ENCODE assay signal across 8 cellular contexts in the genomic region with DNA sequence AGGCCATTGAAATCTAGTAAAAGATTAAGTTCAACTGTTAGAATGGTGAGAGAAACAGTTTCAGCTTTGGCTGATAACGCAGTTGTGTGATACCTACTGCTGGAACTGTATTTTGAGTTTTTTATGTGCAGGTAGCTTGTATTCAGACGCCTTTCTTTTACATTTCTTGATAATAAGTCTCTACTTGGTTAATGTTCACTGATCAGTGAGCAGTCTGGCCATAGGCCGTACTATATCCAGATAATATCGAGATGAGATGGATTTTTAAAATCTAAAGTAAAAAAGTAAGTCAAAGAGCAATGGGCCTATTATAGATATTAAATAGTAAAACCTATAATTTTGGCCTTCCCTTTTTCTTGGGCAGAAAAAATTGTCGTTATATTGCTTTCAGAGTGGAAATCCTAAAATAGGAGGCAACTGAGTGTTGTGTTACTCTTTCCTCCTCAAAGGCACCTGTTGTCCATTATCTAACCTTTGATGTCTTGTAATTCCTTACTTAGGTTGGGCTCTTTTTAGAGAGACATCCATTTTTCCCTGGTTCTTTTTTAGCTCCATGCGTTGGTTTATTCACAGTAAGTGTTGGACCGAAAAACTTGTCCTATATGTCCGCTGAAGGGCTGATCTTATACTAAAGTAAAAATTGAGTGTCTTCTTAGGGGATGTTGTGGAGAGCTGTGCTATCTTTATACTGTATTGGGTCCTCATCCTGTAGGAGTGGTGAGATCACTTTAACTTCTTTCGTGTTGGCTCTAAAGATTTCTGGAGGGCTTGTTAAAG. TPM values are rescaled to one million over a fixed set of nuclear protein-coding genes. Genes with fewer than 3 reads are reported as not detected.
A peak's percentile ranks its signal among the peaks of the same experiment; 100 is the strongest.
DNase-seq lines count a peak whose midpoint lies in the region; FAIRE-seq and TF ChIP-seq lines count a peak whose summit lies in the region.

No MANE protein-coding gene starts in this region.

- H3K4me3 ChIP-seq in WI38 (ENCODE audit: low read depth, low read length) (peak overlapping the region; percentile 78), kidney (ENCODE audit: low read length in 2 of 2) (peak overlapping the region; percentile 71 to 89), suprapubic skin (peak overlapping the region; percentile 80)

- H2BK20ac ChIP-seq in H9 (ENCODE audit: low read depth, low read length, poor library complexity, severe bottlenecking), result no peak overlapping the region

- TF ChIP-seq EP300 in suprapubic skin (IDR thresholded peaks at IDR 0.05), result no peak

- in situ Hi-C loops in KBM-7 (cut with MboI; ENCODE audit: low pct_unique_long_range_greater_than_20kb, low sequenced_read_pairs), result no loop called here

- H3K23ac ChIP-seq in H9 (ENCODE audit: insufficient read length, low read depth, low read length), result no peak overlapping the region

- H2AFZ ChIP-seq in H9 (ENCODE audit: low read length), result no peak overlapping the region

- no peak overlapping the region for H2BK120ac ChIP-seq in H9 (ENCODE audit: low read depth, low read length, poor library complexity, severe bottlenecking)

- H4K5ac ChIP-seq in H9 (ENCODE audit: insufficient read length, low read depth, low read length), result no peak overlapping the region

- no peak overlapping the region for H3K56ac ChIP-seq in H9 (ENCODE audit: insufficient read length, low read depth, low read length)

- peaks cover 19% of the 10 kb centered on the region; the same call in 1 of the 2 replicates for H3K79me2 ChIP-seq in H9 (ENCODE audit: insufficient read depth, low read length)

- intact Hi-C loops in kidney (cut with DNase I), result no loop called here

- peaks cover 1% of the 10 kb centered on the region; the same call in 1 of the 2 replicates for H3K27me3 Mint-ChIP-seq in H9 (ENCODE audit: low read depth)

- H3K27me3 ChIP-seq in H9 (ENCODE audit: insufficient read depth, low read length) (no peaks in the 10 kb centered on the region), suprapubic skin (no peaks in the 10 kb centered on the region)

- H3K14ac ChIP-seq in H9 (ENCODE audit: insufficient read depth, low read length), result no peak overlapping the region

- H3K9me3 Mint-ChIP-seq in H9, result no peaks in the 10 kb centered on the region

- WGBS in H9 (ENCODE audit: extremely low coverage, insufficient read length, low lambda C conversion rate), result no CpG with 5 or more reads among the region's 9 CpGs
- whole genome bisulfite sequencing in suprapubic skin, result 52% methylated on average over 9 of the region's 9 CpGs

- TF ChIP-seq POLR2A in suprapubic skin (IDR thresholded peaks at IDR 0.05), result no peak

- no peak overlapping the region for H2BK5ac ChIP-seq in H9 (ENCODE audit: insufficient read length, low read length)

- H3K9ac ChIP-seq in H9 (ENCODE audit: extremely low read depth, insufficient read length, low read length) (peak overlapping the region; percentile 71), kidney (ENCODE audit: low read length in 2 of 2) (peak overlapping the region in 1 of 2 donors; percentile 88)

- H4K91ac ChIP-seq in H9 (ENCODE audit: insufficient read length, low read depth, low read length), result no peak overlapping the region

- H3K9me3 ChIP-seq in H9 (ENCODE audit: control insufficient read depth, low read depth, low read length) (no peaks in the 10 kb centered on the region), kidney (ENCODE audit: control insufficient read depth in 1 of 2, low read length in 2 of 2) (no peaks in the 10 kb centered on the region), suprapubic skin (no peaks in the 10 kb centered on the region)

- no peak overlapping the region for H3K4me3 Mint-ChIP-seq in H9

- no peak overlapping the region for H2BK15ac ChIP-seq in H9 (ENCODE audit: low read depth, low read length)

- H3K36me3 ChIP-seq in kidney (ENCODE audit: control insufficient read depth in 1 of 2, insufficient read depth in 2 of 2, low read length in 2 of 2) (no peaks in the 10 kb centered on the region), suprapubic skin (no peaks in the 10 kb centered on the region)

- H3K27ac ChIP-seq in H9 (ENCODE audit: insufficient read length, low read depth, low read length), result no peak overlapping the region
- H3K27ac ChIP-seq in kidney (ENCODE audit: low read depth in 2 of 2, low read length in 2 of 2), result peak overlapping the region; percentile 58 to 90
- H3K27ac ChIP-seq in suprapubic skin, result no peak overlapping the region

- H3K18ac ChIP-seq in H9 (ENCODE audit: insufficient read length, low read depth, low read length), result no peak overlapping the region

- no peak for DNase-seq in H9
- DNase-seq in kidney, result no peak
- no peak for DNase-seq in suprapubic skin (ENCODE audit: low spot score in 2 of 2)
- DNase-seq in amniotic stem cell (lab: John Stamatoyannopoulos, UW), result no peak
- no peak for DNase-seq in kidney glomerular epithelial cell (lab: John Stamatoyannopoulos, UW)
- DNase-seq in SW 1271 (lab: John Stamatoyannopoulos, UW), result no peak
- DNase-seq in KBM-7, result no peak

- no peaks in the 10 kb centered on the region for H4K20me1 ChIP-seq in H9 (ENCODE audit: control insufficient read depth, insufficient read depth, insufficient read length)

- peak overlapping the region; percentile 91 for H3K4me2 ChIP-seq in H9 (ENCODE audit: insufficient read depth, insufficient read length, low read length)

- H3K23me2 ChIP-seq in H9 (ENCODE audit: insufficient read length, low read depth, low read length, poor library complexity, severe bottlenecking), result peaks cover 9% of the 10 kb centered on the region

- no peak overlapping the region for H3K27ac Mint-ChIP-seq in H9

- H4K8ac ChIP-seq in H9 (replicated peaks; ENCODE audit: insufficient read length, low read depth, low read length), result no peak overlapping the region

- H2AK5ac ChIP-seq in H9 (ENCODE audit: insufficient read length, low read length), result no peak overlapping the region

- no peak overlapping the region for H3K4ac ChIP-seq in H9 (ENCODE audit: low read depth, low read length)

- no peak for FAIRE-seq in kidney (lab: Jason Lieb, UNC)

- H2BK12ac ChIP-seq in H9 (ENCODE audit: insufficient read length, low read depth, low read length), result no peak overlapping the region

- TF ChIP-seq CTCF in H9 (conservative IDR thresholded peaks at IDR 0.05) (no peak), WI38 (IDR thresholded peaks at IDR 0.05; ENCODE audit: low read depth, low read length) (no peak), kidney (IDR thresholded peaks at IDR 0.05; ENCODE audit: borderline replicate concordance, extremely low read depth, insufficient read depth) (no peak), suprapubic skin (IDR thresholded peaks at IDR 0.05) (no peak)

- H3K79me1 ChIP-seq in H9 (ENCODE audit: insufficient read depth, low read depth, low read length, poor library complexity, severe bottlenecking), result no peaks in the 10 kb centered on the region

- H3T11ph ChIP-seq in H9 (ENCODE audit: low read length), result no peak overlapping the region

- H3K4me1 Mint-ChIP-seq in H9, result peaks cover 4 to 13% of the 10 kb centered on the region in 2 experiments

- H3K4me1 ChIP-seq in H9 (ENCODE audit: insufficient read depth, low read length) (no peaks in the 10 kb centered on the region; the same call in 1 of the 2 replicates), kidney (ENCODE audit: control insufficient read depth in 1 of 2, insufficient read depth in 1 of 2, low read depth in 1 of 2, low read length in 2 of 2) (peaks cover 4 to 10% of the 10 kb centered on the region in 2 donors), suprapubic skin (peaks cover 36% of the 10 kb centered on the region)

- H3K36me3 Mint-ChIP-seq in H9 (ENCODE audit: insufficient read depth in 1 of 3, low read depth in 3 of 3), result peaks cover 0 to under 1% (median 0%) of the 10 kb centered on the region in 3 experiments; a peak in 1 of 7 replicates

RNA-seq across cellular contexts. Expression of gene EML4, which starts 1.7 kb away (rescaled TPM):
- total RNA-seq in H9 (2021), result 62.8 and 68.6 TPM in 2 replicates
- total RNA-seq in kidney, result 53.6 TPM
- polyA plus RNA-seq in kidney (ENCODE audit: insufficient read depth, low read depth, low replicate concordance), result 13.0 TPM
- 10 to 100 TPM; 38.9 to 67.1 (median 43.3) TPM for total RNA-seq in suprapubic skin

Comparison
In these comparisons a context has a peak if more than half of its experiments do, and no peak if none do; other contexts are left out.
1. H3K27ac ChIP-seq: peak in kidney (2 of 2); none in H9 (single experiment) and suprapubic skin (single experiment).
2. Peak in every context shown above with its lines, with median percentiles within 50 percentile points of each other: H3K4me3 ChIP-seq.